ENCODE assay signal across 20 cellular contexts in genomic region chr1:209064850-209065249, GRCh38.
A peak's percentile ranks its signal among the peaks of the same experiment; 100 is the strongest.
DNase-seq lines count a peak whose midpoint lies in the region; ATAC-seq and TF ChIP-seq lines count a peak whose summit lies in the region.
"Had no signal": no experiment of that assay in that cellular context is flagged by ENCODE, and none has a peak within 500 bp of the region (broad histone marks: within the 10 kb centered on the region; RNA-seq: fewer than 3 reads in every experiment).

No MANE protein-coding gene starts in this region.

- WGBS in endodermal cell (ENCODE audit: insufficient coverage in 1 of 2, insufficient read length in 1 of 2), 2 experiments = 74 to 78% methylated on average over 6 to 7 of the region's 7 CpGs

- ATAC-seq in activated CD8-positive, alpha-beta memory T cell treated with anti-CD3 and anti-CD28 coated beads, Interleukin-2, amount 10 ng/mL, durations not matched to agents 7 days and 5 days = no peak
- ATAC-seq: SK-N-SH treated with all-trans-retinoic acid at 6 μM for 48 hours had no signal

- H3K4me3 Mint-ChIP-seq in endodermal cell = no peak overlapping the region
- H3K4me3 Mint-ChIP-seq in neural progenitor cell = no peak overlapping the region
- H3K4me3 Mint-ChIP-seq in activated CD8-positive, alpha-beta memory T cell treated with anti-CD3 and anti-CD28 coated beads, Interleukin-2, amount 10 ng/mL, durations not matched to agents 7 days and 5 days = no peak overlapping the region
- H3K4me3 Mint-ChIP-seq: B cell had no signal

- POLR2A ChIA-PET in HEK293 (lab: Yijun Ruan, JAX) = no interaction called here

- H3K27me3 Mint-ChIP-seq in endodermal cell (ENCODE audit: insufficient read depth) = no peaks in the 10 kb centered on the region
- no peaks in the 10 kb centered on the region for H3K27me3 Mint-ChIP-seq in neural progenitor cell (ENCODE audit: insufficient read depth, low read depth)
- no peaks in the 10 kb centered on the region for H3K27me3 Mint-ChIP-seq in activated CD8-positive, alpha-beta memory T cell treated with anti-CD3 and anti-CD28 coated beads, Interleukin-2, amount 10 ng/mL, durations not matched to agents 7 days and 5 days
- H3K27me3 Mint-ChIP-seq: B cell had no signal

- H3K4me1 Mint-ChIP-seq in endodermal cell (peaks cover 28% of the 10 kb centered on the region), neural progenitor cell (peaks cover 22% of the 10 kb centered on the region)
- H3K4me1 Mint-ChIP-seq in activated CD8-positive, alpha-beta memory T cell treated with anti-CD3 and anti-CD28 coated beads, Interleukin-2, amount 10 ng/mL, durations not matched to agents 7 days and 5 days = no peaks in the 10 kb centered on the region
- H3K4me1 Mint-ChIP-seq: B cell had no signal

- H3K9me3 ChIP-seq in BLaER1 (no peaks in the 10 kb centered on the region), HEK293 (ENCODE audit: control insufficient read depth, insufficient read depth, low read depth, low read length) (no peaks in the 10 kb centered on the region), endodermal cell (ENCODE audit: control insufficient read depth, low read length) (no peaks in the 10 kb centered on the region), neural progenitor cell (ENCODE audit: low read depth) (no peaks in the 10 kb centered on the region)
- H3K9me3 ChIP-seq: Peyer's patch had no signal

- peaks cover 7% of the 10 kb centered on the region for H3F3A ChIP-seq in neural progenitor cell (ENCODE audit: low read depth)

- H3K9ac ChIP-seq in BLaER1 = no peak overlapping the region
- no peak overlapping the region for H3K9ac ChIP-seq in endodermal cell (ENCODE audit: extremely low read depth, low read length, poor library complexity, severe bottlenecking)
- H3K9ac ChIP-seq in neural progenitor cell = no peak overlapping the region

- TF ChIP-seq CTCF in HEK293 (tag by site-specific recombination; IDR thresholded peaks at IDR 0.05) = no peak
- no peak for TF ChIP-seq CTCF in endodermal cell (conservative IDR thresholded peaks at IDR 0.05)
- no peak for TF ChIP-seq CTCF in neural progenitor cell (IDR thresholded peaks at IDR 0.05)

- peak; percentile 58 for DNase-seq in endodermal cell
- DNase-seq in neural progenitor cell (ENCODE audit: low spot score) = peak; percentile 57
- DNase-seq in NCI-H1694 treated with DMSO at 0.1 percent for 48 hours (lab: John Stamatoyannopoulos, UW) = no peak
- DNase-seq in NCI-H446 treated with DMSO at 0.1 percent for 48 hours (lab: John Stamatoyannopoulos, UW) = no peak
- DNase-seq in activated CD8-positive, alpha-beta memory T cell treated with anti-CD3 and anti-CD28 coated beads, Interleukin-2, amount 10 ng/mL, durations not matched to agents 7 days and 5 days = no peak
- no peak for DNase-seq in erythroblast (lab: John Stamatoyannopoulos, UW)
- DNase-seq: DMS79, HCEC 1CT, KG1, NCI-H1092 treated with DMSO at 0.1 percent for 48 hours, NCI-H187, NCI-H2107, NCI-H226, NCI-H524, NCI-H82, Peyer's patch had no signal

- H2AFZ ChIP-seq in neural progenitor cell (replicated peaks) = no peak overlapping the region

- H3K27ac Mint-ChIP-seq in endodermal cell (peak overlapping the region; percentile 16), neural progenitor cell (no peak overlapping the region)
- H3K27ac Mint-ChIP-seq in activated CD8-positive, alpha-beta memory T cell treated with anti-CD3 and anti-CD28 coated beads, Interleukin-2, amount 10 ng/mL, durations not matched to agents 7 days and 5 days = no peak overlapping the region
- H3K27ac Mint-ChIP-seq: B cell had no signal

- H3K9me3 Mint-ChIP-seq in endodermal cell = no peaks in the 10 kb centered on the region
- no peaks in the 10 kb centered on the region for H3K9me3 Mint-ChIP-seq in neural progenitor cell
- H3K9me3 Mint-ChIP-seq in activated CD8-positive, alpha-beta memory T cell treated with anti-CD3 and anti-CD28 coated beads, Interleukin-2, amount 10 ng/mL, durations not matched to agents 7 days and 5 days (ENCODE audit: low read depth) = no peaks in the 10 kb centered on the region

- no peak overlapping the region for H3K4me3 ChIP-seq in BLaER1
- H3K4me3 ChIP-seq in HEK293 (ENCODE audit: low read depth, low read length) = no peak overlapping the region
- no peak overlapping the region for H3K4me3 ChIP-seq in endodermal cell (ENCODE audit: low read length)
- H3K4me3 ChIP-seq in neural progenitor cell = peak overlapping the region; percentile 2
- H3K4me3 ChIP-seq: Peyer's patch had no signal

- peak overlapping the region; percentile 30; the same call in 1 of the 2 replicates for H3K4me2 ChIP-seq in BLaER1
- H3K4me2 ChIP-seq in neural progenitor cell = peak overlapping the region; percentile 66

- CTCF ChIA-PET in HEK293 (lab: Yijun Ruan, JAX) = no interaction called here
- CTCF ChIA-PET in activated CD8-positive, alpha-beta memory T cell treated with anti-CD3 and anti-CD28 coated beads, Interleukin-2, amount 10 ng/mL, durations not matched to agents 7 days and 5 days (lab: Charles Lee) = no interaction called here

- H3K36me3 ChIP-seq in BLaER1 (no peaks in the 10 kb centered on the region), HEK293 (ENCODE audit: control insufficient read depth in 2 of 2, insufficient read depth in 1 of 2, low read length in 2 of 2) (no peaks in the 10 kb centered on the region), endodermal cell (ENCODE audit: control insufficient read depth, insufficient read depth, low read length) (no peaks in the 10 kb centered on the region), neural progenitor cell (no peaks in the 10 kb centered on the region)
- H3K36me3 ChIP-seq: Peyer's patch had no signal

- H3K4me1 ChIP-seq in BLaER1 (peaks cover 25% of the 10 kb centered on the region), HEK293 (ENCODE audit: control insufficient read depth, insufficient read depth, low read length) (no peaks in the 10 kb centered on the region), endodermal cell (ENCODE audit: control insufficient read depth, insufficient read depth, low read length) (peaks cover 17% of the 10 kb centered on the region), neural progenitor cell (peaks cover 40% of the 10 kb centered on the region)
- H3K4me1 ChIP-seq: Peyer's patch had no signal

- H3K79me2 ChIP-seq in neural progenitor cell (ENCODE audit: low read depth) = no peaks in the 10 kb centered on the region

- H4K20me1 ChIP-seq in BLaER1 = no peaks in the 10 kb centered on the region
- H4K20me1 ChIP-seq in neural progenitor cell (ENCODE audit: low read depth) = no peaks in the 10 kb centered on the region

- H3K27ac ChIP-seq in BLaER1 (no peak overlapping the region), HEK293 (ENCODE audit: extremely low read depth, low read depth, low read length) (no peak overlapping the region), endodermal cell (ENCODE audit: low read depth, low read length) (no peak overlapping the region), neural progenitor cell (no peak overlapping the region)
- H3K27ac ChIP-seq: Peyer's patch had no signal

- H3K27me3 ChIP-seq in BLaER1 (no peaks in the 10 kb centered on the region), endodermal cell (ENCODE audit: control insufficient read depth, insufficient read depth, low read length, poor library complexity, severe bottlenecking) (no peaks in the 10 kb centered on the region), neural progenitor cell (no peaks in the 10 kb centered on the region)
- H3K27me3 ChIP-seq: Peyer's patch had no signal

- no peaks in the 10 kb centered on the region for H3K36me3 Mint-ChIP-seq in endodermal cell (ENCODE audit: low read depth)
- H3K36me3 Mint-ChIP-seq in neural progenitor cell = no peaks in the 10 kb centered on the region
- H3K36me3 Mint-ChIP-seq in activated CD8-positive, alpha-beta memory T cell treated with anti-CD3 and anti-CD28 coated beads, Interleukin-2, amount 10 ng/mL, durations not matched to agents 7 days and 5 days = no peaks in the 10 kb centered on the region

- TF ChIP-seq POLR2A in erythroblast (IDR thresholded peaks at IDR 0.05; ENCODE audit: low read length) = no peak

TF ChIP-seq in HEK293, 187 proteins besides CTCF, POLR2A, EP300 and RAD21 (continues in another document):
- peak; percentile 94 for TF ChIP-seq GLIS1 (tag by site-specific recombination; IDR thresholded peaks at IDR 0.05)
- peak; percentile 90 for TF ChIP-seq ZNF423 (tag by site-specific recombination; IDR thresholded peaks at IDR 0.05)
- TF ChIP-seq ZFP41 (tag by site-specific recombination; IDR thresholded peaks at IDR 0.05; ENCODE audit: borderline replicate concordance) = no peak
- no peak for TF ChIP-seq ZNF114 (tag by site-specific recombination; IDR thresholded peaks at IDR 0.05)
- TF ChIP-seq ZNF341 (tag by site-specific recombination; IDR thresholded peaks at IDR 0.05; ENCODE audit: low read depth) = 0 out of 2 replicates have a peak, but pooled peaks have one; percentile 28
- no peak for TF ChIP-seq ZNF510 (tag by site-specific recombination; IDR thresholded peaks at IDR 0.05; ENCODE audit: insufficient replicate concordance)
- TF ChIP-seq ZIC2 (tag by site-specific recombination; IDR thresholded peaks at IDR 0.05) = peak; percentile 92
- TF ChIP-seq, protein P1, sequence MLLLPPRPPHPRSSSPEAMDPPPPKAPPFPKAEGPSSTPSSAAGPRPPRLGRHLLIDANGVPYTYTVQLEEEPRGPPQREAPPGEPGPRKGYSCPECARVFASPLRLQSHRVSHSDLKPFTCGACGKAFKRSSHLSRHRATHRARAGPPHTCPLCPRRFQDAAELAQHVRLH (tag by site-specific recombination; IDR thresholded peaks at IDR 0.05) = no peak
- no peak for TF ChIP-seq ZBTB44 (tag by site-specific recombination; IDR thresholded peaks at IDR 0.05)

Comparison
In these comparisons a context has a peak if more than half of its experiments do, and no peak if none do; other contexts are left out.
1. DNase-seq: peak in endodermal cell (single experiment) and neural progenitor cell (single experiment); none in NCI-H1694 treated with DMSO at 0.1 percent for 48 hours (single experiment), NCI-H446 treated with DMSO at 0.1 percent for 48 hours (single experiment), activated CD8-positive, alpha-beta memory T cell treated with anti-CD3 and anti-CD28 coated beads, Interleukin-2, amount 10 ng/mL, durations not matched to agents 7 days and 5 days (single experiment) and erythroblast (0 of 2).